1 cellular context compared by ENCODE assay signal in the genomic region with DNA sequence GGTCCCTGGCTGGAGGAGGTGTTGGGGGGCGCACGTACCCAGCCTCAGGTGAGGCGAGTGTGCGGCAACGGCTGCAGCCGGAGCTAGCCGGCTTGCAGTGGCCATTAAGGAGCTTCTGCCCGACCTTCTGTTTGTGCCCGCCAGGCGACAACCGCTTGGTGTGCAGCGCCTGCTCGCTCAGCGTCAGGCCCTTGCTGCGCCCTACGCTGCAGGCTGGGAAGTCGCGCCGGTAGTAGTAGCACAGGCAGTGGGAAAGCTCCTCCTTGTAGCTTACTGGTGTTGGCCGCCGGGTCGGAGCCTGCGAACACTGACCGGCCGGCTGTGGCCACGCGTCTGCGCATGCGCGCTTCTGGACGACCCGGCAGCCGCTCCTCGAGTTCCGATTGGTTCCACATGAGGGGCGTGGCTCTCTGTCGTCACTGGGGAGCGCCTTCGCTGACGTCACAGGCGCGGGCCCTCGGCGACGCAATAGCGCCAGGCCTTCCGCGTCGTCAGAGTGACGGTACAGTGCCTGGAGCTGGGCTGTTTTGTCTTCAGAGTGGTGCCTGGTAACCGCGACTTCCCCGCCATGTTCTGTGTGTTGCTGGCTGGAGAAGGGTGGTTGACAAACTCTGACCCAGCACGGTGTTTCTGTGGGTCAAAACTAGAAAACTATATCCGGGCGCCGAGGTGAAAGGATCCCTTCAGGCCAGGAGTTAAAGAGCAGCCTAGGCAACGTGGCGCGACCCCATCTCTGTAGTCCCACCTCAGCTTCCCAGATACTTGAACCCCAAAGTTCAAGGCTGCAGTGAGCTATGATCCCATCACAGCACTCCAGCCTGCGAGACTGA.
A peak's percentile ranks its signal among the peaks of the same experiment; 100 is the strongest.
TF ChIP-seq lines count a peak whose summit lies in the region.

No MANE protein-coding gene starts in this region.

TF ChIP-seq in GM12878, 131 proteins besides CTCF, POLR2A, EP300 and RAD21 (continued from another document):
- peak in 1 of 2 experiments; percentile 84; a peak in 2 of 4 replicates for TF ChIP-seq SRF (IDR thresholded peaks at IDR 0.05; ENCODE audit: low read depth in 2 of 2, low read length in 2 of 2)
- TF ChIP-seq BACH1 (IDR thresholded peaks at IDR 0.05; ENCODE audit: borderline replicate concordance): peak; percentile 59; the same call in 1 of the 2 replicates
- no peak for TF ChIP-seq FOS (IDR thresholded peaks at IDR 0.05; ENCODE audit: borderline replicate concordance, extremely low read depth, insufficient read length)
- no peak for TF ChIP-seq JUNB (IDR thresholded peaks at IDR 0.05)
- TF ChIP-seq KAT2A (conservative IDR thresholded peaks at IDR 0.05; ENCODE audit: control insufficient read depth, low read depth, low read length): no peak
- no peak for TF ChIP-seq NFYA (IDR thresholded peaks at IDR 0.05; ENCODE audit: borderline replicate concordance, low read depth, low read length)
